Comparison of ENCODE assay signal across 1 cellular context in genomic region chr2:111178730-111179405, GRCh38.
TF ChIP-seq lines count a peak whose summit lies in the region.

No MANE protein-coding gene starts in this region.

TF ChIP-seq in HepG2, 621 proteins besides CTCF, POLR2A, EP300 and RAD21 (continued from another document and continues in another):
- TF ChIP-seq ZBED4 (CRISPR knock-in tag; IDR thresholded peaks at IDR 0.05; ENCODE audit: borderline replicate concordance): no peak
- TF ChIP-seq ZBTB7B (CRISPR knock-in tag; IDR thresholded peaks at IDR 0.05): peak; percentile 82; the same call in 1 of the 2 replicates
- TF ChIP-seq ZSCAN22 (CRISPR knock-in tag; IDR thresholded peaks at IDR 0.05): no peak
- TF ChIP-seq ZNF136 (CRISPR knock-in tag; IDR thresholded peaks at IDR 0.05; ENCODE audit: low read depth): no peak
- no peak for TF ChIP-seq ZNF382 (CRISPR knock-in tag; IDR thresholded peaks at IDR 0.05; ENCODE audit: borderline replicate concordance)
- TF ChIP-seq ZNF792 (CRISPR knock-in tag; IDR thresholded peaks at IDR 0.05): no peak
- no peak for TF ChIP-seq SRY (CRISPR knock-in tag; IDR thresholded peaks at IDR 0.05)
- peak; percentile 48; the same call in 1 of the 2 replicates for TF ChIP-seq ZSCAN31 (CRISPR knock-in tag; IDR thresholded peaks at IDR 0.05; ENCODE audit: low read depth)
- TF ChIP-seq REL (CRISPR knock-in tag; conservative IDR thresholded peaks at IDR 0.05): no peak
- no peak for TF ChIP-seq FOXJ3 (CRISPR knock-in tag; IDR thresholded peaks at IDR 0.05; ENCODE audit: borderline replicate concordance)
- no peak for TF ChIP-seq ZMAT3 (CRISPR knock-in tag; conservative IDR thresholded peaks at IDR 0.05)
- TF ChIP-seq ARNTL (CRISPR knock-in tag; IDR thresholded peaks at IDR 0.05): peak; percentile 59; the same call in 1 of the 2 replicates
- TF ChIP-seq ZNF556 (CRISPR knock-in tag; IDR thresholded peaks at IDR 0.05; ENCODE audit: borderline replicate concordance): no peak
- no peak for TF ChIP-seq CHD2 (IDR thresholded peaks at IDR 0.05; ENCODE audit: low read depth, low read length)
- TF ChIP-seq HOXD1 (CRISPR knock-in tag; IDR thresholded peaks at IDR 0.05): no peak
- TF ChIP-seq HOXA3 (CRISPR knock-in tag; IDR thresholded peaks at IDR 0.05): no peak
- peak; percentile 63 for TF ChIP-seq ZNF614 (CRISPR knock-in tag; IDR thresholded peaks at IDR 0.05; ENCODE audit: borderline replicate concordance)
- TF ChIP-seq FOXP1 (IDR thresholded peaks at IDR 0.05): no peak
- TF ChIP-seq FOXP1 (CRISPR knock-in tag; IDR thresholded peaks at IDR 0.05): 0 out of 2 replicates have a peak, but pooled peaks have one; percentile 22
- TF ChIP-seq ZNF672 (CRISPR knock-in tag; IDR thresholded peaks at IDR 0.05): no peak
- TF ChIP-seq MTA1 (CRISPR knock-in tag; IDR thresholded peaks at IDR 0.05; ENCODE audit: borderline replicate concordance): peak; percentile 64; the same call in 1 of the 2 replicates
- peak; percentile 10; the same call in 1 of the 2 replicates for TF ChIP-seq ZBTB7A (CRISPR knock-in tag; IDR thresholded peaks at IDR 0.05)
- no peak; the same call in 1 of the 2 replicates for TF ChIP-seq ZC3H4 (CRISPR knock-in tag; IDR thresholded peaks at IDR 0.05; ENCODE audit: borderline replicate concordance)
- TF ChIP-seq SAP130 (CRISPR knock-in tag; IDR thresholded peaks at IDR 0.05; ENCODE audit: low read depth): peak; percentile 52; the same call in 1 of the 2 replicates
- no peak for TF ChIP-seq ZNF597 (CRISPR knock-in tag; IDR thresholded peaks at IDR 0.05)
- TF ChIP-seq PLRG1 (conservative IDR thresholded peaks at IDR 0.05): no peak
- TF ChIP-seq HIVEP1 (CRISPR knock-in tag; IDR thresholded peaks at IDR 0.05): peak; percentile 63; the same call in 1 of the 2 replicates
- no peak for TF ChIP-seq RFX3 (CRISPR knock-in tag; IDR thresholded peaks at IDR 0.05)
- TF ChIP-seq ATRX (CRISPR knock-in tag; IDR thresholded peaks at IDR 0.05; ENCODE audit: borderline replicate concordance): no peak
- peak; percentile 90 for TF ChIP-seq SALL1 (CRISPR knock-in tag; IDR thresholded peaks at IDR 0.05)
- TF ChIP-seq ZIK1 (CRISPR knock-in tag; IDR thresholded peaks at IDR 0.05; ENCODE audit: borderline replicate concordance, low read depth): no peak
- 0 out of 2 replicates have a peak, but pooled peaks have one; percentile 56 for TF ChIP-seq SNAPC4 (CRISPR knock-in tag; IDR thresholded peaks at IDR 0.05)
- TF ChIP-seq ZNF704 (CRISPR knock-in tag; IDR thresholded peaks at IDR 0.05; ENCODE audit: borderline replicate concordance): 0 out of 2 replicates have a peak, but pooled peaks have one; percentile 34
- TF ChIP-seq CBX5 (CRISPR knock-in tag; IDR thresholded peaks at IDR 0.05; ENCODE audit: borderline replicate concordance): peak; percentile 77; the same call in 1 of the 2 replicates
- TF ChIP-seq TFDP1 (CRISPR knock-in tag; IDR thresholded peaks at IDR 0.05; ENCODE audit: borderline replicate concordance): peak; percentile 29; the same call in 1 of the 2 replicates
- no peak for TF ChIP-seq ZNF326 (CRISPR knock-in tag; IDR thresholded peaks at IDR 0.05; ENCODE audit: borderline replicate concordance)
- no peak for TF ChIP-seq ZSCAN25 (CRISPR knock-in tag; IDR thresholded peaks at IDR 0.05)
- no peak for TF ChIP-seq ZNF138 (CRISPR knock-in tag; IDR thresholded peaks at IDR 0.05; ENCODE audit: low read depth)
- no peak for TF ChIP-seq HOXA7 (CRISPR knock-in tag; IDR thresholded peaks at IDR 0.05)
- no peak for TF ChIP-seq CCDC6 (CRISPR knock-in tag; IDR thresholded peaks at IDR 0.05)
- no peak for TF ChIP-seq DNMT1 (CRISPR knock-in tag; IDR thresholded peaks at IDR 0.05)
- TF ChIP-seq BHLHE40 (IDR thresholded peaks at IDR 0.05; ENCODE audit: low read length): no peak
- no peak for TF ChIP-seq MXD3 (CRISPR knock-in tag; IDR thresholded peaks at IDR 0.05)
- peak; percentile 37; the same call in 1 of the 2 replicates for TF ChIP-seq ETV5 (CRISPR knock-in tag; IDR thresholded peaks at IDR 0.05; ENCODE audit: borderline replicate concordance)
- TF ChIP-seq ZNF343 (CRISPR knock-in tag; IDR thresholded peaks at IDR 0.05): peak; percentile 62; the same call in 1 of the 2 replicates
- no peak for TF ChIP-seq ZNF234 (CRISPR knock-in tag; conservative IDR thresholded peaks at IDR 0.05)
- no peak for TF ChIP-seq NR3C1 (CRISPR knock-in tag; IDR thresholded peaks at IDR 0.05)
- TF ChIP-seq ZNF260 (CRISPR knock-in tag; IDR thresholded peaks at IDR 0.05; ENCODE audit: borderline replicate concordance, low read depth): no peak
- no peak for TF ChIP-seq PRPF4 (IDR thresholded peaks at IDR 0.05; ENCODE audit: low read depth, low read length, poor library complexity, severe bottlenecking)
- peak; percentile 31; the same call in 1 of the 2 replicates for TF ChIP-seq IKZF5 (CRISPR knock-in tag; IDR thresholded peaks at IDR 0.05)
- TF ChIP-seq PAX8 (CRISPR knock-in tag; IDR thresholded peaks at IDR 0.05; ENCODE audit: borderline replicate concordance): no peak
- TF ChIP-seq MAF1 (CRISPR knock-in tag; IDR thresholded peaks at IDR 0.05; ENCODE audit: borderline replicate concordance): no peak
- no peak for TF ChIP-seq ZNF703 (CRISPR knock-in tag; IDR thresholded peaks at IDR 0.05; ENCODE audit: borderline replicate concordance)
- TF ChIP-seq KAT2B (IDR thresholded peaks at IDR 0.05; ENCODE audit: borderline replicate concordance, low read depth, low read length): no peak
- TF ChIP-seq NKX3-1 (CRISPR knock-in tag; IDR thresholded peaks at IDR 0.05): no peak
- peak; percentile 60; the same call in 1 of the 2 replicates for TF ChIP-seq HDAC1 (CRISPR knock-in tag; IDR thresholded peaks at IDR 0.05)
- no peak for TF ChIP-seq ZNF546 (CRISPR knock-in tag; conservative IDR thresholded peaks at IDR 0.05)
- no peak for TF ChIP-seq E2F1 (CRISPR knock-in tag; IDR thresholded peaks at IDR 0.05)
- no peak for TF ChIP-seq ZNF3 (CRISPR knock-in tag; IDR thresholded peaks at IDR 0.05)
